Comparison of ENCODE assay signal across 8 cellular contexts in the genomic region with DNA sequence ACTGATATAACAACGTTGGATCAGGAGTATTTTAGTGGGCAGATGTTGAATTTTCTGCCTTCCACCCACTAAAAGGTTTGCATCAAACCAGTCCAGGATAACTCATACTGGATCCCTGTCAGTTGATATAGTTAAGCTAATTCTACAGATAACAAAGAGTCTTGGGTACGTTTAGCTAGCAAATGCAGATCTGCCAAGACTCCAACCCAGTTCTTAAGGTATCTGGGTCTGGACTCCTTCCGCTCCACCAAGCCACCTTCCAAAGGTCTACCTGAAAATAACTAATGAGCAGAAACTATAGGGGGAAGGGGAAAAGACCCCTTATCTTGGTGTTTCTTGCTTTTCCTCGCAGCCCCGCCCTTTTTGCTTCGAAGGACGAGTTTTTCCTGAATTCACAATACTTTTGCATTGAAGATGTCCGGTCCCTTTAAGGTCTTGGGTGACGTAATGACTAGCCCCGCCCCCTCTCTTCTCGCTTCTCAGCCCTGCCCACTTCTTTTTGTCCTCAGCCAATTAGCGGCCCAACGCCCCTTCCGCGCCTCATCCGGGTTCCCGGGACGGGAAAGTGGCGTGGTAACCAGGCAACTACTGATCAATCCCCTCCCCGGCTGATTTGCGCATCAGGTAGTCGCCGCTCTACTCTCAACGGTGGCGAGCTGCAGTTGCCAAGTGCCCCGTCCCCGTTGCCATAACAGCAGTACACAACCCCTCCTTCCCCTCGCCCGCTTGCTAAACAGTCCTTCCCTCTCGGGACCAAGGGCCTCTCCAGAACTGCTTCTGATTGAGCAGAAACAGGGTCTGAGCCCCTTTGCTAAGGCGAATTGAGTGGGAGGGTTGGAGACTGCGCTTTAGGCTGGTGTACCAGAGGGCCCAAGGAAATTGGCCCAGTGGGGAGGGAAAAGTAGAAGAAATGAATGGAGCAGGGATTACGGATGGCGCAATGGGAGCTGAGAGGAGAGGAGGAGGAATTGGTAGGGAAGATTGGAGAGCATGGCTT. TPM values are rescaled to one million over a fixed set of nuclear protein-coding genes. Genes with fewer than 3 reads are reported as not detected.
DNase-seq lines count a peak whose midpoint lies in the region; ATAC-seq and TF ChIP-seq lines count a peak whose summit lies in the region.

A gene with protein sequence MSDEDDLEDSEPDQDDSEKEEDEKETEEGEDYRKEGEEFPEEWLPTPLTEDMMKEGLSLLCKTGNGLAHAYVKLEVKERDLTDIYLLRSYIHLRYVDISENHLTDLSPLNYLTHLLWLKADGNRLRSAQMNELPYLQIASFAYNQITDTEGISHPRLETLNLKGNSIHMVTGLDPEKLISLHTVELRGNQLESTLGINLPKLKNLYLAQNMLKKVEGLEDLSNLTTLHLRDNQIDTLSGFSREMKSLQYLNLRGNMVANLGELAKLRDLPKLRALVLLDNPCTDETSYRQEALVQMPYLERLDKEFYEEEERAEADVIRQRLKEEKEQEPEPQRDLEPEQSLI (plus strand): TSS at position 543 of the 997 bp plus-strand sequence. CDS start 812 bp downstream, outside the sequence.

- peak; percentile 100 for DNase-seq in ELF-1 (ENCODE audit: low read depth, low spot score)
- peak; percentile 94 for DNase-seq in H4 (ENCODE audit: low spot score)
- peak; percentile 96 for DNase-seq in M059J (ENCODE audit: low read depth)
- DNase-seq in activated effector memory CD4-positive, alpha-beta T cell treated with Interleukin-2 at 50 U/mL for 16 hours: peak; percentile 93
- peak; percentile 94 for DNase-seq in fibroblast of villous mesenchyme (ENCODE audit: low read depth)
- peak; percentile 98 for DNase-seq in nephron progenitor cell
- DNase-seq in stimulated activated naive CD8-positive, alpha-beta T cell treated with anti-CD3 and anti-CD28 coated beads, Interleukin-15, Interleukin-2, amounts not matched to agents 100 U/mL and 50 U/mL, for 24 hours: peak; percentile 97

- peak; percentile 92 for TF ChIP-seq POLR2A in Raji (IDR thresholded peaks at IDR 0.05; ENCODE audit: insufficient read depth, low read depth, low read length)

- TF ChIP-seq CTCF in fibroblast of villous mesenchyme (IDR thresholded peaks at IDR 0.05; ENCODE audit: insufficient read depth, low read depth, low read length): no peak
- no peak for TF ChIP-seq CTCF in nephron progenitor cell (IDR thresholded peaks at IDR 0.05)

- no peaks in the 10 kb centered on the region for H3K36me3 Mint-ChIP-seq in nephron progenitor cell (ENCODE audit: low read depth)

- peaks cover 13% of the 10 kb centered on the region for H3K27me3 Mint-ChIP-seq in nephron progenitor cell (ENCODE audit: low read depth, poor library complexity)

- H3K9me3 Mint-ChIP-seq in nephron progenitor cell: no peaks in the 10 kb centered on the region

- peak; percentile 97 for ATAC-seq in stimulated activated naive CD8-positive, alpha-beta T cell treated with anti-CD3 and anti-CD28 coated beads, Interleukin-15, Interleukin-2, amounts not matched to agents 100 U/mL and 50 U/mL, for 24 hours

- H3K4me1 Mint-ChIP-seq in nephron progenitor cell: peaks cover 4% of the 10 kb centered on the region

- H3K27ac Mint-ChIP-seq in nephron progenitor cell: peak within 1 kb of the TSS; percentile 66

- peak within 1 kb of the TSS; percentile 76 for H3K4me3 ChIP-seq in fibroblast of villous mesenchyme (ENCODE audit: low read depth, low read length)

- H3K4me3 Mint-ChIP-seq in nephron progenitor cell: no peak within 1 kb of the TSS

RNA-seq across cellular contexts. Expression of the gene that starts here (rescaled TPM):
- total RNA-seq in H4 (2014; rRNA removed; shearing (Covaris generic)): 4.1 and 12.2 TPM in 2 replicates
- total RNA-seq in M059J (2014; rRNA removed; shearing (Covaris generic)): 3.6 and 11.0 TPM in 2 replicates
- 4.7 and 5.5 TPM in 2 replicates for total RNA-seq in fibroblast of villous mesenchyme

Comparison
In these comparisons a context has a peak if more than half of its experiments do, and no peak if none do; other contexts are left out.
1. Peak in every context shown above with its lines: DNase-seq, ATAC-seq and H3K4me3 ChIP-seq.